18 cellular contexts compared by ENCODE assay signal in the genomic region with DNA sequence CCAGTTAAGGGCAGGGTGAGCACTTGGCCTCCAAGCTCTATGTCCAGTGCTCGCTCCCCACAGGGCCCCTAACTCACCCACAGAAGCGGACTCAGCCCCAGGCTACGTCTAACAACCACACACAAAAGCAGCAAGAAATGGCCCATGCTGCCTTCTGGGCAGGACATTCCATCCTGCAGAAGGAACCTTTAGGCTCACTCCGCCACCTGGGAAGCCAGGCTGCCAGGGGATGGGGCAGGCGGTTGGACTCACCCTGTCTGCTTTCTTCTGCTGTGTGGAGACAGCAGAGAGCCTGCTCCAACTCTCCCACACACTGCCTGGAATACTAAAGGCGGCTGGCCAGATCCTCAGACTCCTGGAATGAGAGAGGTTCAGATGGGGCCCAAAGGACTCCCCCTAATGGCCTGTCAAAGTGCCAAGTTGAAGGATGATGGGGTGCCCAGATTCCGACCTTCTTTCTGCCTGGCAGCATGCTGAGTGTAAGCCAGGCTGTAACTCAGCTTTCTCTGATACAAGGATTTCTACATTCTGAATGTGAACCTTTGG. TPM values are rescaled to one million over a fixed set of nuclear protein-coding genes. Genes with fewer than 3 reads are reported as not detected.
DNase-seq lines count a peak whose midpoint lies in the region; ATAC-seq and TF ChIP-seq lines count a peak whose summit lies in the region.
"Had no signal": no experiment of that assay in that cellular context is flagged by ENCODE, and none has a peak within 500 bp of the region (broad histone marks: within the 10 kb centered on the region; RNA-seq: fewer than 3 reads in every experiment).

No MANE protein-coding gene starts in this region.

- TF ChIP-seq POLR2A in sigmoid colon (IDR thresholded peaks at IDR 0.05) (no peak), upper lobe of left lung (IDR thresholded peaks at IDR 0.05) (no peak)

- DNase-seq in GM23338 (ENCODE audit: low spot score) (peak; percentile 39), NCI-H226 (peak; percentile 34), mesothelial cell of epicardium (ENCODE audit: low spot score in 2 of 2, unreplicated experiment in 2 of 2) (no peak), sigmoid colon (no peak), upper lobe of left lung (no peak)
- no peak for DNase-seq in activated CD4-positive, alpha-beta T cell treated with anti-CD3 and anti-CD28 coated beads for 4 hours
- DNase-seq: ACHN, AML-193, COR-L47, DMS153, NCI-H1436, NCI-H2029, NCI-H2227 treated with DMSO at 0.1 percent for 48 hours, NCI-H524 treated with DMSO at 0.1 percent for 48 hours had no signal

- H3K9me3 Mint-ChIP-seq in GM23338 (peaks cover 2% of the 10 kb centered on the region), mesothelial cell of epicardium (no peaks in the 10 kb centered on the region)

- ATAC-seq in GM23338 (peak; percentile 82), upper lobe of left lung (ENCODE audit: low FRiP score in 2 of 2) (no peak), HG03439 (IDR thresholded peaks at IDR 0.05; ENCODE audit: unreplicated experiment) (no peak)
- ATAC-seq: HCT116, K562 had no signal

- H2AFZ ChIP-seq in GM23338: no peak overlapping the region

- H3K27ac Mint-ChIP-seq in GM23338 (no peak overlapping the region), mesothelial cell of epicardium (peak overlapping the region; percentile 90)

- no peaks in the 10 kb centered on the region for H3K4me1 ChIP-seq in GM23338 (ENCODE audit: insufficient read depth)
- peaks cover 0 to 18% (median 15%) of the 10 kb centered on the region in 4 donors for H3K4me1 ChIP-seq in sigmoid colon
- no peaks in the 10 kb centered on the region for H3K4me1 ChIP-seq in upper lobe of left lung
- H3K4me1 ChIP-seq: SJSA1 had no signal

- TF ChIP-seq EP300 in sigmoid colon (IDR thresholded peaks at IDR 0.05): no peak
- no peak for TF ChIP-seq EP300 in upper lobe of left lung (IDR thresholded peaks at IDR 0.05)

- WGBS in sigmoid colon, 2 donors: 92 to 96% methylated on average over 7 of the region's 7 CpGs
- WGBS in upper lobe of left lung, 2 donors: 90 to 92% methylated on average over 4 to 7 of the region's 7 CpGs

- H3K4me3 ChIP-seq in GM23338 (no peak overlapping the region), sigmoid colon (no peak overlapping the region), upper lobe of left lung (no peak overlapping the region)
- H3K4me3 ChIP-seq: K562, SJSA1 had no signal

- no peaks in the 10 kb centered on the region for H3K9me2 ChIP-seq in GM23338 (ENCODE audit: insufficient read depth)

- intact Hi-C loops in sigmoid colon (cut with DNase I): no loop called here

- H3K79me2 ChIP-seq in GM23338 (replicated peaks; ENCODE audit: insufficient read depth): no peaks in the 10 kb centered on the region

- peaks cover 6% of the 10 kb centered on the region; the same call in 2 of the 3 replicates for H3K4me1 Mint-ChIP-seq in GM23338
- H3K4me1 Mint-ChIP-seq in mesothelial cell of epicardium: peaks cover 17% of the 10 kb centered on the region

- peaks cover 6% of the 10 kb centered on the region for H3K27me3 Mint-ChIP-seq in GM23338 (ENCODE audit: insufficient read depth, low read depth, poor library complexity)
- H3K27me3 Mint-ChIP-seq in mesothelial cell of epicardium (ENCODE audit: low read depth): no peaks in the 10 kb centered on the region

- H3K27ac ChIP-seq in GM23338 (ENCODE audit: low read depth) (no peak overlapping the region), sigmoid colon (peak overlapping the region in 3 of 4 donors; percentile 18 to 34 (median 33)), upper lobe of left lung (no peak overlapping the region)
- H3K27ac ChIP-seq: SJSA1 had no signal

- no peaks in the 10 kb centered on the region for H3F3A ChIP-seq in GM23338 (replicated peaks; ENCODE audit: low read depth)

- no peaks in the 10 kb centered on the region for H4K20me1 ChIP-seq in GM23338 (replicated peaks; ENCODE audit: insufficient read depth)

- H3K36me3 ChIP-seq in GM23338 (ENCODE audit: insufficient read depth) (no peaks in the 10 kb centered on the region), sigmoid colon (no peaks in the 10 kb centered on the region), upper lobe of left lung (no peaks in the 10 kb centered on the region)
- H3K36me3 ChIP-seq: SJSA1 had no signal

- H3K36me3 Mint-ChIP-seq in GM23338 (ENCODE audit: low read depth) (peaks cover 33% of the 10 kb centered on the region), mesothelial cell of epicardium (no peaks in the 10 kb centered on the region)

- H3K4me2 ChIP-seq in GM23338: no peak overlapping the region

- H3K4me3 Mint-ChIP-seq in GM23338 (no peak overlapping the region), mesothelial cell of epicardium (no peak overlapping the region)

- TF ChIP-seq CTCF in GM23338 (conservative IDR thresholded peaks at IDR 0.05; ENCODE audit: low read depth in 2 of 2) (peak; percentile 23 to 50), mesothelial cell of epicardium (IDR thresholded peaks at IDR 0.05; ENCODE audit: unreplicated experiment) (no peak), sigmoid colon (IDR thresholded peaks at IDR 0.05) (no peak), upper lobe of left lung (IDR thresholded peaks at IDR 0.05) (no peak)

- no peaks in the 10 kb centered on the region for H3K9me3 ChIP-seq in sigmoid colon
- H3K9me3 ChIP-seq in upper lobe of left lung: no peaks in the 10 kb centered on the region
- H3K9me3 ChIP-seq: SJSA1 had no signal

- H3K27me3 ChIP-seq in GM23338 (ENCODE audit: insufficient read depth) (no peaks in the 10 kb centered on the region), sigmoid colon (no peaks in the 10 kb centered on the region), upper lobe of left lung (no peaks in the 10 kb centered on the region)
- H3K27me3 ChIP-seq: SJSA1 had no signal

TF ChIP-seq in GM23338, 12 proteins besides CTCF, POLR2A, EP300 and RAD21:
- no peak for TF ChIP-seq ZNF331 (CRISPR knock-in tag; IDR thresholded peaks at IDR 0.05; ENCODE audit: low read depth)

RNA-seq across cellular contexts. Expression of gene BLTP3B, which starts 27.7 kb away (rescaled TPM):
- 22.6 and 35.8 TPM in 2 replicates for total RNA-seq in GM23338 (2014; rRNA removed; shearing (Covaris generic))
- polyA plus RNA-seq in GM23338 (2016; fragmentation: Nextera tagmentation; extraction: Ambion mirVana): 9.5 and 11.2 TPM in 2 replicates
- 19.3 to 22.2 TPM (median 21.8 TPM) in 3 replicates for total RNA-seq in mesothelial cell of epicardium
- total RNA-seq in sigmoid colon: 10 to 100 TPM; 33.3 to 41.7 (median 36.4) TPM
- 10 to 100 TPM in 1 of 3 donors, 1 to 10 TPM in 2; 6.0 to 21.7 (median 9.3) TPM for polyA plus RNA-seq in sigmoid colon
- 10 to 100 TPM; 12.8 to 37.5 (median 28.7) TPM for total RNA-seq in upper lobe of left lung

RNA-seq across cellular contexts. Expression of gene ACTR6, which starts 30.2 kb away (rescaled TPM):
- total RNA-seq in GM23338 (2014; rRNA removed; shearing (Covaris generic)): 30.1 and 44.7 TPM in 2 replicates
- polyA plus RNA-seq in GM23338 (2016; fragmentation: Nextera tagmentation; extraction: Ambion mirVana) (42.5 and 44.2 TPM in 2 replicates), sigmoid colon (10 to 100 TPM; 21.7 to 37.5 (median 34.8) TPM)
- total RNA-seq in mesothelial cell of epicardium (21.4 to 25.5 TPM (median 25.1 TPM) in 3 replicates), sigmoid colon (10 to 100 TPM in 3 of 4 donors, 1 to 10 TPM in 1; 9.1 to 31.4 (median 23.3) TPM), upper lobe of left lung (10 to 100 TPM in 4 of 6 donors, 1 to 10 TPM in 2; 3.6 to 27.7 (median 16.3) TPM)

Comparison
In these comparisons a context has a peak if more than half of its experiments do, and no peak if none do; other contexts are left out.
1. DNase-seq: peak in GM23338 (single experiment) and NCI-H226 (single experiment); none in mesothelial cell of epicardium (0 of 2), sigmoid colon (single experiment), upper lobe of left lung (0 of 2) and activated CD4-positive, alpha-beta T cell treated with anti-CD3 and anti-CD28 coated beads for 4 hours (0 of 2).
2. H3K27ac ChIP-seq: peak in sigmoid colon (3 of 4); none in GM23338 (single experiment) and upper lobe of left lung (0 of 4).
3. CTCF ChIP-seq: peak in GM23338 (2 of 2); none in mesothelial cell of epicardium (single experiment), sigmoid colon (0 of 4) and upper lobe of left lung (0 of 6).